ENCODE assay signal across 17 cellular contexts in the genomic region with DNA sequence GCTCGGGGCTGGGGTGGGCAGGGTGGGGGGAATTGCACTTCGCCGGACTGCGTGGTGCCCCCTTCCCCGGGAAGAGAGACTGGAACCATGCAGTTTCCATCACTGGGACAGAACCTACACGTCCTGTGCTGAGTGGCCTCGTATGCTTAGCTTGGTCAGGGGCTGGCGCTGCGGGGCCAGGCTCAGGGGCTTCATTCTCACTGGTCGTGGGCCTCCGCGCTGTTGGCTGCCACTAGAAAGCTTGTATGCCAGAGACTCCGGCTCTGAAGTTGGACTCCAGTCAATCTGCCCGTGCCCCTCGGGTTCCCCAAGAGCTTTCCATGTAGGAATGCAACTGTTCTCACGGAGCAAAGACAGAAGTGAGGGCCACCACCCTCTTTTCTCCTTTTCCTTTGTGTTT.
DNase-seq lines count a peak whose midpoint lies in the region; ATAC-seq, FAIRE-seq and TF ChIP-seq lines count a peak whose summit lies in the region.
"Had no signal": no experiment of that assay in that cellular context is flagged by ENCODE, and none has a peak within 500 bp of the region (broad histone marks: within the 10 kb centered on the region; RNA-seq: fewer than 3 reads in every experiment).

No MANE protein-coding gene starts in this region.

- BruUV-seq in K562 (replicated peaks; lab: Mats Ljungman, UMichigan) = no TSS peak

- H3K79me2 ChIP-seq in K562 (ENCODE audit: control insufficient read depth, insufficient read depth, low read length) = no peaks in the 10 kb centered on the region

- H3K36me3 ChIP-seq in H7 (replicated peaks; ENCODE audit: control insufficient read depth, insufficient read depth, low read length) (no peaks in the 10 kb centered on the region), K562 (ENCODE audit: control insufficient read depth, insufficient read depth, low read length) (no peaks in the 10 kb centered on the region), Peyer's patch (no peaks in the 10 kb centered on the region)

- H3K27ac ChIP-seq in K562 (ENCODE audit: extremely low read depth, low read depth, low read length) (no peak overlapping the region; the same call in 2 of the 3 replicates), Peyer's patch (no peak overlapping the region)
- H3K27ac ChIP-seq: KMS-11 had no signal

- peak overlapping the region; percentile 56; the same call in 1 of the 2 replicates for H3K4me2 ChIP-seq in K562 (ENCODE audit: insufficient read depth, low read length)
- H3K4me2 ChIP-seq: KMS-11 had no signal

- WGBS in K562 (ENCODE audit: insufficient coverage, low coverage, missing lambda C conversion rate) = 71% methylated on average over 10 of the region's 16 CpGs

- no peaks in the 10 kb centered on the region for H3K27me3 ChIP-seq in H7 (ENCODE audit: control insufficient read depth, insufficient read depth, low read length)
- no peaks in the 10 kb centered on the region for H3K27me3 ChIP-seq in K562 (ENCODE audit: control insufficient read depth in 2 of 2, insufficient read depth in 2 of 2, low read length in 2 of 2)
- no peaks in the 10 kb centered on the region for H3K27me3 ChIP-seq in Peyer's patch

- CTCF ChIA-PET in K562 (lab: Yijun Ruan, JAX; ENCODE audit: low intra/inter-chr PET ratio) = no interaction called here

- no peaks in the 10 kb centered on the region for H3K36me3 Mint-ChIP-seq in nephron progenitor cell (ENCODE audit: low read depth)
- H3K36me3 Mint-ChIP-seq: IgD-negative memory B cell had no signal

- TF ChIP-seq RAD21 in K562 (CRISPR knock-in tag; conservative IDR thresholded peaks at IDR 0.05 in 1 of 2, IDR thresholded peaks at IDR 0.05 in 1 of 2) = no peak

- no peaks in the 10 kb centered on the region for H3K9me1 ChIP-seq in K562 (ENCODE audit: control insufficient read depth, insufficient read depth, low read length)

- intact Hi-C loops in K562 (cut with micrococcal nuclease) = no loop called here

- no peak for FAIRE-seq in K562 (lab: Jason Lieb, UNC)
- FAIRE-seq: G401.6, GM12891, H54 had no signal

- peak overlapping the region; percentile 24 for H3K27ac Mint-ChIP-seq in nephron progenitor cell
- H3K27ac Mint-ChIP-seq: CD4-positive, alpha-beta T cell; IgD-negative memory B cell had no signal

- H3K4me3 Mint-ChIP-seq in nephron progenitor cell = no peak overlapping the region
- H3K4me3 Mint-ChIP-seq: CD4-positive, alpha-beta T cell had no signal

- no peak for TF ChIP-seq POLR2A in K562 (conservative IDR thresholded peaks at IDR 0.05)
- no peak for TF ChIP-seq POLR2A in Peyer's patch (IDR thresholded peaks at IDR 0.05)

- H4K20me1 ChIP-seq in K562 (replicated peaks; ENCODE audit: control insufficient read depth, insufficient read depth, low read length) = no peaks in the 10 kb centered on the region

- no peaks in the 10 kb centered on the region for H3K9me3 Mint-ChIP-seq in nephron progenitor cell
- H3K9me3 Mint-ChIP-seq: CD4-positive, alpha-beta T cell had no signal

- peaks cover 26% of the 10 kb centered on the region in 2 experiments for H3K4me1 ChIP-seq in K562 (replicated peaks in 1 of 2; ENCODE audit: control insufficient read depth in 2 of 2, insufficient read depth in 2 of 2, low read length in 2 of 2)
- H3K4me1 ChIP-seq in Peyer's patch = peaks cover 0 to 8% (median 0%) of the 10 kb centered on the region in 4 donors

- peak overlapping the region in 1 of 2 experiments; percentile 18; a peak in 1 of 4 replicates for H3K9ac ChIP-seq in K562 (ENCODE audit: insufficient read depth in 1 of 2, low read depth in 2 of 2, low read length in 2 of 2)
- H3K9ac ChIP-seq: KMS-11 had no signal

- TF ChIP-seq CTCF in K562 (IDR thresholded peaks at IDR 0.05 in 2 of 3, conservative IDR thresholded peaks at IDR 0.05 in 1 of 3; ENCODE audit: insufficient read depth in 2 of 3, low read depth in 1 of 3, low read length in 3 of 3) (no peak), nephron progenitor cell (IDR thresholded peaks at IDR 0.05) (no peak), Peyer's patch (IDR thresholded peaks at IDR 0.05) (no peak)

- H3K4me3 ChIP-seq in H7 (ENCODE audit: insufficient read depth, low read depth, low read length) (no peak overlapping the region), K562 (no peak overlapping the region), Peyer's patch (no peak overlapping the region)

- ATAC-seq in K562 (no peak), GM21786 (IDR thresholded peaks at IDR 0.05; ENCODE audit: unreplicated experiment) (no peak)

- H3K9me3 ChIP-seq in K562 (replicated peaks; ENCODE audit: control insufficient read depth, insufficient read depth, low read depth, low read length) = no peaks in the 10 kb centered on the region
- no peaks in the 10 kb centered on the region for H3K9me3 ChIP-seq in Peyer's patch

- TF ChIP-seq EP300 in K562 (IDR thresholded peaks at IDR 0.05; ENCODE audit: low read length) = no peak

- peaks cover 11% of the 10 kb centered on the region for H3K27me3 Mint-ChIP-seq in nephron progenitor cell (ENCODE audit: low read depth, poor library complexity)
- H3K27me3 Mint-ChIP-seq: CD4-positive, alpha-beta T cell had no signal

- H2AFZ ChIP-seq in K562 (ENCODE audit: low read depth, low read length) = peak overlapping the region; percentile 80

- in situ Hi-C loops in K562 (cut with MboI) = no loop called here

- H3K4me1 Mint-ChIP-seq in nephron progenitor cell = peaks cover 22% of the 10 kb centered on the region

- POLR2A ChIA-PET in K562 (lab: Yijun Ruan, JAX) = interaction anchor here (0.6 to 1.6 kb wide), 4 partner anchors 7 to 19 kb away, joined by 3 to 6 read pairs (median 3); no protein-coding TSS in a partner anchor

- peak; percentile 53 for DNase-seq in H7
- DNase-seq in K562 (ENCODE audit: extremely low read depth in 1 of 4, low spot score in 3 of 4) = no peak
- DNase-seq in nephron progenitor cell = no peak
- no peak for DNase-seq in SHP77 (lab: John Stamatoyannopoulos, UW)
- DNase-seq in effector CD4-positive, alpha-beta T cell = no peak
- DNase-seq in Peyer's patch = no peak
- DNase-seq: ACHN; C1 segment of cervical spinal cord; CD4-positive, alpha-beta T cell; DMS79 treated with DMSO at 0.1 percent for 48 hours; EL had no signal

TF ChIP-seq in K562, 482 proteins besides CTCF, POLR2A, EP300 and RAD21:
- TF ChIP-seq FOSL1 (tag; conservative IDR thresholded peaks at IDR 0.05) (no peak), ZKSCAN1 (IDR thresholded peaks at IDR 0.05; ENCODE audit: low read depth, low read length) (no peak), SAP30 (IDR thresholded peaks at IDR 0.05; ENCODE audit: borderline replicate concordance, insufficient read depth, low read depth, low read length, poor library complexity, severe bottlenecking) (no peak), ZNF217 (CRISPR knock-in tag; IDR thresholded peaks at IDR 0.05) (no peak), FOXJ2 (tag; IDR thresholded peaks at IDR 0.05) (no peak), SRSF9 (IDR thresholded peaks at IDR 0.05; ENCODE audit: borderline replicate concordance, low read depth, low read length) (no peak), PHF8 (IDR thresholded peaks at IDR 0.05; ENCODE audit: borderline replicate concordance, low read length) (no peak), CBX8 (IDR thresholded peaks at IDR 0.05; ENCODE audit: borderline replicate concordance, extremely low read depth, low read depth, low read length, poor library complexity, severe bottlenecking) (no peak), ZNF561 (CRISPR knock-in tag; conservative IDR thresholded peaks at IDR 0.05) (no peak), ZNF507 (tag; conservative IDR thresholded peaks at IDR 0.05) (no peak), ZBED1 (IDR thresholded peaks at IDR 0.05) (no peak)
- TF ChIP-seq, protein P1, sequence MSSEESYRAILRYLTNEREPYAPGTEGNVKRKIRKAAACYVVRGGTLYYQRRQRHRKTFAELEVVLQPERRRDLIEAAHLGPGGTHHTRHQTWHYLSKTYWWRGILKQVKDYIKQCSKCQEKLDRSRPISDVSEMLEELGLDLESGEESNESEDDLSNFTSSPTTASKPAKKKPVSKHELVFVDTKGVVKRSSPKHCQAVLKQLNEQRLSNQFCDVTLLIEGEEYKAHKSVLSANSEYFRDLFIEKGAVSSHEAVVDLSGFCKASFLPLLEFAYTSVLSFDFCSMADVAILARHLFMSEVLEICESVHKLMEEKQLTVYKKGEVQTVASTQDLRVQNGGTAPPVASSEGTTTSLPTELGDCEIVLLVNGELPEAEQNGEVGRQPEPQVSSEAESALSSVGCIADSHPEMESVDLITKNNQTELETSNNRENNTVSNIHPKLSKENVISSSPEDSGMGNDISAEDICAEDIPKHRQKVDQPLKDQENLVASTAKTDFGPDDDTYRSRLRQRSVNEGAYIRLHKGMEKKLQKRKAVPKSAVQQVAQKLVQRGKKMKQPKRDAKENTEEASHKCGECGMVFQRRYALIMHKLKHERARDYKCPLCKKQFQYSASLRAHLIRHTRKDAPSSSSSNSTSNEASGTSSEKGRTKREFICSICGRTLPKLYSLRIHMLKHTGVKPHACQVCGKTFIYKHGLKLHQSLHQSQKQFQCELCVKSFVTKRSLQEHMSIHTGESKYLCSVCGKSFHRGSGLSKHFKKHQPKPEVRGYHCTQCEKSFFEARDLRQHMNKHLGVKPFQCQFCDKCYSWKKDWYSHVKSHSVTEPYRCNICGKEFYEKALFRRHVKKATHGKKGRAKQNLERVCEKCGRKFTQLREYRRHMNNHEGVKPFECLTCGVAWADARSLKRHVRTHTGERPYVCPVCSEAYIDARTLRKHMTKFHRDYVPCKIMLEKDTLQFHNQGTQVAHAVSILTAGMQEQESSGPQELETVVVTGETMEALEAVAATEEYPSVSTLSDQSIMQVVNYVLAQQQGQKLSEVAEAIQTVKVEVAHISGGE (CRISPR knock-in tag; IDR thresholded peaks at IDR 0.05) = no peak
- TF ChIP-seq, protein P2, sequence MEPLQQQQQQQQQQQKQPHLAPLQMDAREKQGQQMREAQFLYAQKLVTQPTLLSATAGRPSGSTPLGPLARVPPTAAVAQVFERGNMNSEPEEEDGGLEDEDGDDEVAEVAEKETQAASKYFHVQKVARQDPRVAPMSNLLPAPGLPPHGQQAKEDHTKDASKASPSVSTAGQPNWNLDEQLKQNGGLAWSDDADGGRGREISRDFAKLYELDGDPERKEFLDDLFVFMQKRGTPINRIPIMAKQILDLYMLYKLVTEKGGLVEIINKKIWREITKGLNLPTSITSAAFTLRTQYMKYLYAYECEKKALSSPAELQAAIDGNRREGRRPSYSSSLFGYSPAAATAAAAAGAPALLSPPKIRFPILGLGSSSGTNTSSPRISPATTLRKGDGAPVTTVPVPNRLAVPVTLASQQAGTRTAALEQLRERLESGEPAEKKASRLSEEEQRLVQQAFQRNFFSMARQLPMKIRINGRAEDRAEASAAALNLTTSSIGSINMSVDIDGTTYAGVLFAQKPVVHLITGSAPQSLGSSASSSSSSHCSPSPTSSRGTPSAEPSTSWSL (CRISPR knock-in tag; IDR thresholded peaks at IDR 0.05; ENCODE audit: borderline replicate concordance) = no peak
